ENCODE assay signal across 30 cellular contexts in genomic region chr4:41985151-41985550, GRCh38. TPM values are rescaled to one million over a fixed set of nuclear protein-coding genes. Genes with fewer than 3 reads are reported as not detected.
"Had no signal": no experiment of that assay in that cellular context is flagged by ENCODE, and none has a peak within 500 bp of the region (broad histone marks: within the 10 kb centered on the region; RNA-seq: fewer than 3 reads in every experiment).

No MANE protein-coding gene starts in this region.

- H3K4me3 Mint-ChIP-seq: immature natural killer cell; naive thymus-derived CD8-positive, alpha-beta T cell; nephron; neural crest cell; stimulated activated naive B cell treated with anti-CD40 and anti-IgM and Interleukin-4, amounts not matched to agents 10 μg/mL and 1 μg/mL and 100 μg/mL, for 72 hours; stimulated activated naive CD8-positive, alpha-beta T cell treated with anti-CD3 and anti-CD28 coated beads, Interleukin-15, Interleukin-2, amounts not matched to agents 100 ng/mL and 50 ng/mL, for 24 hours had no signal

- H3K27me3 ChIP-seq: hepatocyte, left lung, pancreas, suprapubic skin, tibial artery, upper lobe of right lung had no signal

- H3K9me3 ChIP-seq: lower lobe of right lung, pancreas, prostate gland, suprapubic skin, thoracic aorta, tibial artery, upper lobe of right lung had no signal

- DNase-seq: immature natural killer cell; kidney; left colon; left lung; lower lobe of right lung; mammary epithelial cell; mesenchymal stem cell; naive thymus-derived CD8-positive, alpha-beta T cell; nucleus accumbens; pancreas; posterior cingulate gyrus; retina; right cardiac atrium; stimulated activated CD4-positive, alpha-beta T cell treated with anti-CD3 and anti-CD28 coated beads, Interleukin-12 subunit alpha, Interleukin-12 subunit beta, amount 100 ng/mL, for 4 hours; stimulated activated CD4-positive, alpha-beta T cell treated with anti-CD3 and anti-CD28 coated beads, Interleukin-15, amount 100 ng/mL, for 24 hours; stimulated activated CD4-positive, alpha-beta T cell treated with anti-CD3 and anti-CD28 coated beads, Interleukin-2, amount 100 ng/mL, for 24 hours; stimulated activated CD4-positive, alpha-beta T cell treated with anti-CD3 and anti-CD28 coated beads, Interleukin-4, amount 100 ng/mL, for 1 hour; stimulated activated naive B cell treated with anti-CD40 and anti-IgM and Interleukin-4, amounts not matched to agents 10 μg/mL and 1 μg/mL and 100 μg/mL, for 72 hours; tibial artery; trophoblast cell; upper lobe of right lung had no signal

- H3K4me3 ChIP-seq: hepatocyte, left lung, lower lobe of right lung, pancreas, prostate gland, skin epidermis, suprapubic skin, thoracic aorta, tibial artery, upper lobe of right lung had no signal

- H3K9me3 Mint-ChIP-seq: immature natural killer cell; naive thymus-derived CD8-positive, alpha-beta T cell; nephron; neural crest cell; stimulated activated naive B cell treated with anti-CD40 and anti-IgM and Interleukin-4, amounts not matched to agents 10 μg/mL and 1 μg/mL and 100 μg/mL, for 72 hours; stimulated activated naive CD8-positive, alpha-beta T cell treated with anti-CD3 and anti-CD28 coated beads, Interleukin-15, Interleukin-2, amounts not matched to agents 100 ng/mL and 50 ng/mL, for 24 hours had no signal

- H3K27ac ChIP-seq: hepatocyte, left lung, lower lobe of right lung, pancreas, prostate gland, skin epidermis, suprapubic skin, thoracic aorta, tibial artery, upper lobe of right lung had no signal

- H3K27ac Mint-ChIP-seq: immature natural killer cell; naive thymus-derived CD8-positive, alpha-beta T cell; stimulated activated naive B cell treated with anti-CD40 and anti-IgM and Interleukin-4, amounts not matched to agents 10 μg/mL and 1 μg/mL and 100 μg/mL, for 72 hours; stimulated activated naive CD8-positive, alpha-beta T cell treated with anti-CD3 and anti-CD28 coated beads, Interleukin-15, Interleukin-2, amounts not matched to agents 100 ng/mL and 50 ng/mL, for 24 hours had no signal

- ATAC-seq: left colon; left lung; lower lobe of right lung; naive thymus-derived CD8-positive, alpha-beta T cell; pancreas; right cardiac atrium; sciatic nerve; stimulated activated naive B cell treated with anti-CD40 and anti-IgM and Interleukin-4, amounts not matched to agents 10 μg/mL and 1 μg/mL and 100 μg/mL, for 72 hours; upper lobe of right lung had no signal

- H3K4me1 ChIP-seq: prostate gland had no signal

- H3K27me3 Mint-ChIP-seq: naive thymus-derived CD8-positive, alpha-beta T cell; stimulated activated naive CD8-positive, alpha-beta T cell treated with anti-CD3 and anti-CD28 coated beads, Interleukin-15, Interleukin-2, amounts not matched to agents 100 ng/mL and 50 ng/mL, for 24 hours had no signal

- H3K36me3 ChIP-seq: left lung, lower lobe of right lung, pancreas, prostate gland, suprapubic skin, thoracic aorta, tibial artery, upper lobe of right lung had no signal

RNA-seq across cellular contexts. Expression of gene DCAF4L1, which starts 3.6 kb away (rescaled TPM):
- polyA plus RNA-seq: hepatocyte had no signal
